ENCODE assay signal across 10 cellular contexts in the genomic region with DNA sequence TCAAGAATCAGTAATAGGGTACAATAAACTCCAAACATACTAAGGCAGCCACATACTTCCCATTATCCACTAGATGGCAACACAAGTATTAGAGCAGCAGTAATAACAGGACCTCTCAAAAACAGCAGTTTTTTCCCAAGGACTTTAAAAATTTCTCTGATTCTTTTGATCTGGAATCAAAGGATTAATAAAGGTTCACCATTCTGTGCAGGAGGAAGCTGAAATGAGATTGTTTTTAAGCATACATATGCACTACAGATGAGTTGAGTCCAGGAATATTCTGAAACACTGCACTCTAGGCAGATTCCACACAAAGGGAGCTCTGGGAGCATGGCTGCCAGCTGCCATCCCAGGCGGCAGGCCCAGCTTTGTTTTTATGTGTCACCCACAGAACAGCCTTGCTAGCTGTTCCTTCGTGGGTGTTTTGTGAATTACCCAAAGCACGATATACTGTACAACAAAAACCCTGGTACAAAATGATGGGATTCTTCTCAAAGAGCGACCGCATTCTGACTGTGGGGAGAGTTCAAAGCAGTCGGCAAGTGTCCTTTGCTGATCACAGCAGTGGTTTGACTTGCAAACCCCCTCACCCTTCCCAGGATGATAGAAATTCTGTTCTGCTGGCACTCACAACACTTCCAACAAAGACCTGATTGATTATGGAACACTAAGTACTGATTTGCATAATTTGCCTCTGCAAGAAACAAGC.
DNase-seq lines count a peak whose midpoint lies in the region; ATAC-seq, FAIRE-seq and TF ChIP-seq lines count a peak whose summit lies in the region.
"Had no signal": no experiment of that assay in that cellular context is flagged by ENCODE, and none has a peak within 500 bp of the region (broad histone marks: within the 10 kb centered on the region; RNA-seq: fewer than 3 reads in every experiment).

No MANE protein-coding gene starts in this region.

- H3K9me3 Mint-ChIP-seq in stimulated activated memory B cell treated with anti-CD40 and anti-IgM and Interleukin-4, amounts not matched to agents 10 μg/mL and 1 μg/mL and 100 μg/mL, for 72 hours, result no peaks in the 10 kb centered on the region
- H3K9me3 Mint-ChIP-seq: IgD-negative memory B cell had no signal

- intact Hi-C loops in ascending aorta (cut with DNase I), result no loop called here

- no peaks in the 10 kb centered on the region for H3K27me3 Mint-ChIP-seq in stimulated activated memory B cell treated with anti-CD40 and anti-IgM and Interleukin-4, amounts not matched to agents 10 μg/mL and 1 μg/mL and 100 μg/mL, for 72 hours
- H3K27me3 Mint-ChIP-seq: IgD-negative memory B cell had no signal

- no peaks in the 10 kb centered on the region for H3K27me3 ChIP-seq in bronchial epithelial cell (ENCODE audit: control insufficient read depth, insufficient read depth, low read length)
- H3K27me3 ChIP-seq in ascending aorta, result no peaks in the 10 kb centered on the region

- H3K4me3 Mint-ChIP-seq in stimulated activated memory B cell treated with anti-CD40 and anti-IgM and Interleukin-4, amounts not matched to agents 10 μg/mL and 1 μg/mL and 100 μg/mL, for 72 hours, result no peak overlapping the region
- H3K4me3 Mint-ChIP-seq: IgD-negative memory B cell had no signal

- peaks cover 15% of the 10 kb centered on the region for H3K36me3 Mint-ChIP-seq in stimulated activated memory B cell treated with anti-CD40 and anti-IgM and Interleukin-4, amounts not matched to agents 10 μg/mL and 1 μg/mL and 100 μg/mL, for 72 hours

- H3K4me3 ChIP-seq in AG10803 (ENCODE audit: low read length) (no peak overlapping the region), bronchial epithelial cell (ENCODE audit: low read depth, low read length) (no peak overlapping the region), ascending aorta (no peak overlapping the region)

- H3K27ac ChIP-seq in ascending aorta, result no peak overlapping the region

- no peaks in the 10 kb centered on the region for H3K4me1 ChIP-seq in ascending aorta

- peak; percentile 61 for DNase-seq in AG10803 (ENCODE audit: low read depth)
- peak; percentile 41 for DNase-seq in LHCN-M2 (ENCODE audit: low read depth)
- DNase-seq in bronchial epithelial cell (ENCODE audit: low read depth), result peak; percentile 6
- DNase-seq in lung microvascular endothelial cell (ENCODE audit: low read depth in 2 of 2), result peak; percentile 24 to 37
- no peak for DNase-seq in NCI-H345 treated with DMSO at 0.1 percent for 48 hours (lab: John Stamatoyannopoulos, UW; ENCODE audit: unreplicated experiment)
- no peak for DNase-seq in ascending aorta (ENCODE audit: low spot score in 2 of 2)
- DNase-seq: activated effector memory CD4-positive, alpha-beta T cell treated with anti-CD3 and anti-CD28 coated beads, Interleukin-2, amount 50 U/mL, for 16 hours had no signal

- H3K36me3 ChIP-seq in bronchial epithelial cell (ENCODE audit: control insufficient read depth, insufficient read depth, low read length) (no peaks in the 10 kb centered on the region), ascending aorta (no peaks in the 10 kb centered on the region)

- no peak for ATAC-seq in HG03520 (IDR thresholded peaks at IDR 0.05; ENCODE audit: unreplicated experiment)
- ATAC-seq in stimulated activated memory B cell treated with anti-CD40 and anti-IgM and Interleukin-4, amounts not matched to agents 10 μg/mL and 1 μg/mL and 100 μg/mL, for 72 hours, result no peak

- TF ChIP-seq CTCF in AG10803 (conservative IDR thresholded peaks at IDR 0.05; ENCODE audit: low read length) (peak; percentile 77), bronchial epithelial cell (IDR thresholded peaks at IDR 0.05; ENCODE audit: insufficient read depth, low read length, severe bottlenecking) (no peak), ascending aorta (IDR thresholded peaks at IDR 0.05) (peak in 1 of 3 experiments; percentile 14)

- H3K4me1 Mint-ChIP-seq in stimulated activated memory B cell treated with anti-CD40 and anti-IgM and Interleukin-4, amounts not matched to agents 10 μg/mL and 1 μg/mL and 100 μg/mL, for 72 hours, result peaks cover 23% of the 10 kb centered on the region

- no peak for FAIRE-seq in bronchial epithelial cell (lab: Jason Lieb, UNC)

- H3K9me3 ChIP-seq in ascending aorta, result no peaks in the 10 kb centered on the region

- H3K27ac Mint-ChIP-seq in stimulated activated memory B cell treated with anti-CD40 and anti-IgM and Interleukin-4, amounts not matched to agents 10 μg/mL and 1 μg/mL and 100 μg/mL, for 72 hours, result no peak overlapping the region

Comparison
In these comparisons a context has a peak if more than half of its experiments do, and no peak if none do; other contexts are left out.
1. DNase-seq: peak in AG10803 (single experiment), LHCN-M2 (single experiment), bronchial epithelial cell (single experiment) and lung microvascular endothelial cell (2 of 2); none in NCI-H345 treated with DMSO at 0.1 percent for 48 hours (single experiment) and ascending aorta (0 of 2).